ENCODE assay signal across 30 cellular contexts in genomic region chr9:14766299-14766698, GRCh38. TPM values are rescaled to one million over a fixed set of nuclear protein-coding genes. Genes with fewer than 3 reads are reported as not detected.
"Had no signal": no experiment of that assay in that cellular context is flagged by ENCODE, and none has a peak within 500 bp of the region (broad histone marks: within the 10 kb centered on the region; RNA-seq: fewer than 3 reads in every experiment).

No MANE protein-coding gene starts in this region.

- H3K9me3 ChIP-seq: adrenal gland, breast epithelium, colonic mucosa, left lung, prostate gland, right atrium auricular region, tibial nerve had no signal

- FAIRE-seq: TTC549 had no signal

- H3K27ac Mint-ChIP-seq: activated naive CD8-positive, alpha-beta T cell; activated T-helper 2 cell treated with anti-CD3 and anti-CD28 coated beads, Interferon-gamma antibody, Interleukin-2, Interleukin-4, amounts not matched to agents 10 μg/mL and 5 μg/mL and 100 μg/mL, durations not matched to agents 14 hours and 24 hours and 36 hours; endodermal cell; immature natural killer cell; naive thymus-derived CD4-positive, alpha-beta T cell; stimulated activated naive CD8-positive, alpha-beta T cell treated with anti-CD3 and anti-CD28 coated beads, Interleukin-15, Interleukin-2, amounts not matched to agents 100 ng/mL and 50 ng/mL, for 24 hours had no signal

- ATAC-seq: activated T-cell treated with anti-CD3 and anti-CD28 coated beads, Interleukin-2, amount 50 U/mL, for 4 hours; left lung; naive thymus-derived CD4-positive, alpha-beta T cell had no signal

- H3K36me3 Mint-ChIP-seq: activated naive CD8-positive, alpha-beta T cell; immature natural killer cell; naive thymus-derived CD4-positive, alpha-beta T cell had no signal

- H3K4me1 ChIP-seq: adrenal gland, breast epithelium, colonic mucosa, left lung, prostate gland, right atrium auricular region had no signal

- H3K4me3 ChIP-seq: adrenal gland, breast epithelium, colonic mucosa, left lung, lung, prostate gland, right atrium auricular region, tibial nerve had no signal

- DNase-seq: activated CD4-positive, CD25-positive, alpha-beta regulatory T cell treated with anti-CD3 and anti-CD28 coated beads, Interleukin-2, amount 50 U/mL, for 72 hours; activated CD8-positive, alpha-beta memory T cell treated with anti-CD3 and anti-CD28 coated beads for 24 hours; activated CD8-positive, alpha-beta memory T cell treated with anti-CD3 and anti-CD28 coated beads, Interleukin-2, amount 50 U/mL, for 48 hours; activated naive CD4-positive, alpha-beta T cell; activated T-cell treated with anti-CD3 and anti-CD28 coated beads, Interleukin-2, amount 50 U/mL, for 4 hours; adrenal gland; colonic mucosa; endodermal cell; foreskin melanocyte; immature natural killer cell; kidney glomerular epithelial cell; left lung; naive thymus-derived CD4-positive, alpha-beta T cell; stimulated activated CD4-positive, alpha-beta T cell treated with anti-CD3 and anti-CD28 coated beads, Interleukin-12 subunit alpha, Interleukin-12 subunit beta, amount 100 ng/mL, for 4 hours; stimulated activated CD4-positive, alpha-beta T cell treated with anti-CD3 and anti-CD28 coated beads, Interleukin-4, amount 100 ng/mL, for 4 hours; T-helper 1 cell; WERI-Rb-1 had no signal

- H3K4me1 Mint-ChIP-seq: naive thymus-derived CD4-positive, alpha-beta T cell had no signal

- H3K27ac ChIP-seq: adrenal gland, breast epithelium, colonic mucosa, left lung, prostate gland, right atrium auricular region, tibial nerve, WERI-Rb-1 had no signal

- H3K4me3 Mint-ChIP-seq: activated naive CD8-positive, alpha-beta T cell; activated T-cell treated with anti-CD3 and anti-CD28 coated beads, Interleukin-2, amount 50 U/mL, for 4 hours; endodermal cell; immature natural killer cell; naive thymus-derived CD4-positive, alpha-beta T cell; neural crest cell; stimulated activated naive CD8-positive, alpha-beta T cell treated with anti-CD3 and anti-CD28 coated beads, Interleukin-15, Interleukin-2, amounts not matched to agents 100 ng/mL and 50 ng/mL, for 24 hours had no signal

- H3K36me3 ChIP-seq: adrenal gland, breast epithelium, colonic mucosa, left lung, prostate gland, right atrium auricular region, tibial nerve, WERI-Rb-1 had no signal

- H3K27me3 ChIP-seq: adrenal gland, breast epithelium, colonic mucosa, left lung, right atrium auricular region, tibial nerve had no signal

- H3K9me3 Mint-ChIP-seq: activated T-cell treated with anti-CD3 and anti-CD28 coated beads, Interleukin-2, amount 50 U/mL, for 4 hours; activated T-helper 2 cell treated with anti-CD3 and anti-CD28 coated beads, Interferon-gamma antibody, Interleukin-2, Interleukin-4, amounts not matched to agents 10 μg/mL and 5 μg/mL and 100 μg/mL, durations not matched to agents 14 hours and 24 hours and 36 hours; endodermal cell; neural crest cell; stimulated activated naive CD8-positive, alpha-beta T cell treated with anti-CD3 and anti-CD28 coated beads, Interleukin-15, Interleukin-2, amounts not matched to agents 100 ng/mL and 50 ng/mL, for 24 hours had no signal

RNA-seq across cellular contexts. Expression of gene CER1, which starts 43.8 kb away (rescaled TPM):
- total RNA-seq: activated T-cell treated with anti-CD3 and anti-CD28 coated beads, Interleukin-2, amount 50 U/mL, for 4 hours; activated T-helper 2 cell treated with anti-CD3 and anti-CD28 coated beads, Interferon-gamma antibody, Interleukin-2, Interleukin-4, amounts not matched to agents 10 μg/mL and 5 μg/mL and 100 μg/mL, durations not matched to agents 14 hours and 24 hours and 36 hours; adrenal gland; breast epithelium; colonic mucosa; fibroblast of lung; left lung; lung; naive thymus-derived CD4-positive, alpha-beta T cell; osteoblast; prostate gland; right atrium auricular region had no signal
- polyA plus RNA-seq: adrenal gland; fibroblast of lung; immature natural killer cell; lung; naive thymus-derived CD4-positive, alpha-beta T cell; urinary bladder had no signal
